In the genomic region with DNA sequence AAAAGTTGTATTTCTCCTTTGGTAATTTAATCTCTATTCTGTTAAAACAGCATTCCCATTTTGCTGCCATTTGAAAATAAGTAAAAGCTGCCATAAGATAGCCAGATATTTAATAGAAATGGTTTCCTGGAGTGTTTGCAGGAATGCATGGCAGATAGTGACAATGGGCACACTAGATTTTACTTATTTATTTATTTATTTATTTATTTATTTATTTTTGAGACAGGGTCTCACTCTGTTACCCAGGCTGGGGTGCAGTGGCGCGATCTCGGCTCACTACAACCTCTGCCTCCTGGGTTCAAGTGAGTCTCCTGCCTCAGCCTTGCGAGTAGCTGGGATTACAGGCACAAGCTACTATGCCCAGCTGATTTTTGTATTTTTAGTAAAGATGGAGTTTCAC, we compare ENCODE assay signal across 1 cellular context. TPM values are rescaled to one million over a fixed set of nuclear protein-coding genes. Genes with fewer than 3 reads are reported as not detected.
"Had no signal": no experiment of that assay in that cellular context is flagged by ENCODE, and none has a peak within 500 bp of the region (broad histone marks: within the 10 kb centered on the region; RNA-seq: fewer than 3 reads in every experiment).

No MANE protein-coding gene starts in this region.

RNA-seq across cellular contexts. Expression of a gene that starts 13.2 kb away (rescaled TPM):
- total RNA-seq: LHCN-M2 had no signal
